Comparison of ENCODE assay signal across 8 cellular contexts in genomic region chr11:13462311-13462927, GRCh38. TPM values are rescaled to one million over a fixed set of nuclear protein-coding genes. Genes with fewer than 3 reads are reported as not detected.
A peak's percentile ranks its signal among the peaks of the same experiment; 100 is the strongest.
DNase-seq lines count a peak whose midpoint lies in the region; ATAC-seq, FAIRE-seq and TF ChIP-seq lines count a peak whose summit lies in the region.

No MANE protein-coding gene starts in this region.

- DNase-seq in DMS53 (lab: John Stamatoyannopoulos, UW) (peak; percentile 78), HT-29 (ENCODE audit: low spot score) (peak; percentile 82), RPMI7951 (ENCODE audit: low read depth) (peak; percentile 49), head of caudate nucleus (peak; percentile 33 to 88 (median 69)), pancreas (peak in 2 of 6 donors; percentile 48 to 75), upper lobe of right lung (no peak)
- peak; percentile 37 for DNase-seq in activated gamma-delta T cell treated with anti-CD3 and anti-CD28 coated beads, Interleukin-2, amount 50 U/mL, for 16 hours (ENCODE audit: low read depth)

- peak; percentile 34 for ATAC-seq in GM21423 (IDR thresholded peaks at IDR 0.05; ENCODE audit: unreplicated experiment)
- ATAC-seq in pancreas: peak; percentile 31 to 60 (median 40)
- peak; percentile 59 for ATAC-seq in upper lobe of right lung

- H3K27me3 ChIP-seq in pancreas (no peaks in the 10 kb centered on the region), upper lobe of right lung (no peaks in the 10 kb centered on the region)

- FAIRE-seq in pancreas (lab: Jason Lieb, UNC): no peak

- H3K9me3 ChIP-seq in pancreas: no peaks in the 10 kb centered on the region
- H3K9me3 ChIP-seq in upper lobe of right lung: no peaks in the 10 kb centered on the region

- WGBS in pancreas, 2 donors: 0 to 1% methylated on average over 20 of the region's 20 CpGs

- H3K27ac ChIP-seq in pancreas (peak overlapping the region; percentile 71 to 84 (median 72)), upper lobe of right lung (peak overlapping the region; percentile 87)

- H3K4me3 ChIP-seq in pancreas (peak overlapping the region; percentile 55 to 85 (median 71)), upper lobe of right lung (peak overlapping the region; percentile 74)

- intact Hi-C loops in head of caudate nucleus (cut with DNase I): no loop called here
- intact Hi-C loops in pancreas (cut with DNase I): no loop called here
- intact Hi-C loops in upper lobe of right lung (cut with DNase I): no loop called here

- peaks cover 5 to 14% (median 12%) of the 10 kb centered on the region in 3 donors for H3K4me1 ChIP-seq in pancreas
- peaks cover 21% of the 10 kb centered on the region for H3K4me1 ChIP-seq in upper lobe of right lung

- no peak for TF ChIP-seq CTCF in pancreas (IDR thresholded peaks at IDR 0.05)
- no peak for TF ChIP-seq CTCF in upper lobe of right lung (IDR thresholded peaks at IDR 0.05)

- H3K36me3 ChIP-seq in pancreas: no peaks in the 10 kb centered on the region
- no peaks in the 10 kb centered on the region for H3K36me3 ChIP-seq in upper lobe of right lung

RNA-seq across cellular contexts. Expression of gene BTBD10, which starts 0.6 kb away (rescaled TPM):
- total RNA-seq in HT-29 (2014; rRNA removed; shearing (Covaris generic)): 26.0 and 29.8 TPM in 2 replicates
- total RNA-seq in RPMI7951 (2014; rRNA removed; shearing (Covaris generic)): 37.5 and 39.5 TPM in 2 replicates
- total RNA-seq in pancreas (10 to 100 TPM in 2 of 6 donors, 1 to 10 TPM in 4; 5.6 to 15.9 (median 7.6) TPM), upper lobe of right lung (21.9 TPM)
- polyA plus RNA-seq in pancreas: 1 to 10 TPM; 4.6 to 8.7 TPM

RNA-seq across cellular contexts. Expression of gene PTH, which starts 33.4 kb away (rescaled TPM):
- total RNA-seq in HT-29 (2014; rRNA removed; shearing (Covaris generic)): not detected in 2 replicates
- not detected in 2 replicates for total RNA-seq in RPMI7951 (2014; rRNA removed; shearing (Covaris generic))
- total RNA-seq in pancreas (under 1 TPM in 1 of 6 donors, not detected in 5; 0.20 TPM), upper lobe of right lung (not detected)
- polyA plus RNA-seq in pancreas: not detected
